Comparison of ENCODE assay signal across 17 cellular contexts in the genomic region with DNA sequence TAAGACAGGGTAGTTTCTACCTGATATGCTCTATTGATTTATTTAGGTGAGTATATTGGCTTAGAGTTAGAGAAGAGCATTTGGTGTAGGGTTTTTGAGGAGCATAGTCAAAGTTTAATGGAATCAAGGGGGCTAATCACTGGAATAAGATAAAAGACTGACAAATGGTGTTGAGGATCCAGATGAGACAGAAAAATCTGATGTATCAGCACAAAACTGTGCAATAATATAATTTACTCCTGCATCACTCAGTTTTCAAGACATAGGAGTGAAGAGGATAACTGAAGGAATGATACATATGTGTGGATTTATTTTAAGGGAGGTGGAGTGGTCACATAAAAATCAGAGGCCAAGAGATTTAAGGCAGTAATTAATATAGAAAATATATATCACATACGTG.
DNase-seq lines count a peak whose midpoint lies in the region; ATAC-seq and TF ChIP-seq lines count a peak whose summit lies in the region.
"Had no signal": no experiment of that assay in that cellular context is flagged by ENCODE, and none has a peak within 500 bp of the region (broad histone marks: within the 10 kb centered on the region; RNA-seq: fewer than 3 reads in every experiment).

No MANE protein-coding gene starts in this region.

- POLR2A ChIA-PET in A673 (lab: Charles Lee; ENCODE audit: low non-redundant PET): no interaction called here
- POLR2A ChIA-PET in Panc1 (lab: Charles Lee): no interaction called here

- in situ Hi-C loops in Panc1 (cut with HindIII; ENCODE audit: low pct_unique_long_range_greater_than_20kb, low sequenced_read_pairs): no loop called here

- ATAC-seq in Panc1 (no peak), GM18909 (IDR thresholded peaks at IDR 0.05; ENCODE audit: poor library complexity, unreplicated experiment) (no peak), GM19455 (IDR thresholded peaks at IDR 0.05; ENCODE audit: unreplicated experiment) (no peak)
- ATAC-seq: GM23338, HCT116 had no signal

- H3K27me3 Mint-ChIP-seq in dendritic cell treated with granulocyte-macrophage colony-stimulating factor and Interleukin-4, amounts not matched to agents 40 ng/mL and 50 ng/mL, for 4 days: no peaks in the 10 kb centered on the region

- H3K27me3 ChIP-seq in A673 (replicated peaks; ENCODE audit: insufficient read depth, low read depth, low read length, poor library complexity) (no peaks in the 10 kb centered on the region), Panc1 (ENCODE audit: control insufficient read depth, insufficient read depth, low read length) (no peaks in the 10 kb centered on the region)

- no peaks in the 10 kb centered on the region for H3K36me3 Mint-ChIP-seq in dendritic cell treated with granulocyte-macrophage colony-stimulating factor and Interleukin-4, amounts not matched to agents 40 ng/mL and 50 ng/mL, for 4 days (ENCODE audit: low read depth)
- H3K36me3 Mint-ChIP-seq: CD4-positive, alpha-beta memory T cell had no signal

- peak overlapping the region; percentile 68 for H3K27ac Mint-ChIP-seq in dendritic cell treated with granulocyte-macrophage colony-stimulating factor and Interleukin-4, amounts not matched to agents 40 ng/mL and 50 ng/mL, for 4 days
- H3K27ac Mint-ChIP-seq: CD4-positive, alpha-beta memory T cell; GM23338; H9 had no signal

- intact Hi-C loops in A673 (cut with micrococcal nuclease; ENCODE audit: unreplicated experiment): no loop called here
- intact Hi-C loops in Panc1 (cut with micrococcal nuclease; ENCODE audit: unreplicated experiment): no loop called here
- intact Hi-C loops in dendritic cell treated with granulocyte-macrophage colony-stimulating factor and Interleukin-4, amounts not matched to agents 40 ng/mL and 50 ng/mL, for 4 days (cut with micrococcal nuclease): no loop called here

- H3K4me1 ChIP-seq in A673 (ENCODE audit: insufficient read depth, low read length, poor library complexity, severe bottlenecking): peaks cover 29% of the 10 kb centered on the region
- H3K4me1 ChIP-seq in Panc1 (ENCODE audit: control insufficient read depth, insufficient read depth, low read length): peaks cover 15% of the 10 kb centered on the region

- H3K27ac ChIP-seq in A673 (ENCODE audit: low read depth, low read length, poor library complexity, severe bottlenecking) (peak overlapping the region; percentile 61), Panc1 (ENCODE audit: low read length) (peak overlapping the region; percentile 1; the same call in 1 of the 2 replicates)

- no peaks in the 10 kb centered on the region for H3K36me3 ChIP-seq in A673 (ENCODE audit: insufficient read depth, low read length, poor library complexity, severe bottlenecking)
- no peaks in the 10 kb centered on the region for H3K36me3 ChIP-seq in Panc1 (ENCODE audit: control insufficient read depth, insufficient read depth, low read length)

- no peak overlapping the region for H3K4me3 ChIP-seq in A673 (ENCODE audit: low read depth, low read length, poor library complexity, severe bottlenecking)
- H3K4me3 ChIP-seq in Panc1 (ENCODE audit: low read depth in 2 of 2, low read length in 2 of 2): no peak overlapping the region
- H3K4me3 ChIP-seq: GM23338 had no signal

- BruUV-seq in A673 (replicated peaks; lab: Mats Ljungman, UMichigan): no TSS peak
- BruUV-seq in Panc1 (replicated peaks; lab: Mats Ljungman, UMichigan): no TSS peak

- H3K4me1 Mint-ChIP-seq in dendritic cell treated with granulocyte-macrophage colony-stimulating factor and Interleukin-4, amounts not matched to agents 40 ng/mL and 50 ng/mL, for 4 days (ENCODE audit: low read depth): peaks cover 31% of the 10 kb centered on the region
- H3K4me1 Mint-ChIP-seq: CD4-positive, alpha-beta memory T cell; GM23338 had no signal

- DNase-seq in A673 (ENCODE audit: low spot score): no peak
- DNase-seq in Panc1 (ENCODE audit: low read depth, low spot score): no peak
- no peak for DNase-seq in AG08395 (ENCODE audit: low spot score)
- DNase-seq: ACHN; C1 segment of cervical spinal cord; Calu3; CD4-positive, alpha-beta memory T cell; COR-L47; DMS53; DMS79 treated with DMSO at 0.1 percent for 48 hours; GF-D8; H9 had no signal

- H3K4me3 Mint-ChIP-seq in dendritic cell treated with granulocyte-macrophage colony-stimulating factor and Interleukin-4, amounts not matched to agents 40 ng/mL and 50 ng/mL, for 4 days: no peak overlapping the region
- H3K4me3 Mint-ChIP-seq: CD4-positive, alpha-beta memory T cell; GM23338; H9 had no signal

- TF ChIP-seq CTCF in A673 (conservative IDR thresholded peaks at IDR 0.05; ENCODE audit: low read depth, low read length) (no peak), Panc1 (IDR thresholded peaks at IDR 0.05) (no peak)

- H3K9me3 ChIP-seq in A673 (ENCODE audit: low read depth, low read length, poor library complexity, severe bottlenecking) (no peaks in the 10 kb centered on the region), Panc1 (ENCODE audit: control insufficient read depth, insufficient read depth, low read depth, low read length) (no peaks in the 10 kb centered on the region; the same call in 1 of the 2 replicates)

- CTCF ChIA-PET in A673 (lab: Charles Lee): no interaction called here
- CTCF ChIA-PET in Panc1 (lab: Charles Lee): no interaction called here

- H3K9me3 Mint-ChIP-seq in dendritic cell treated with granulocyte-macrophage colony-stimulating factor and Interleukin-4, amounts not matched to agents 40 ng/mL and 50 ng/mL, for 4 days: peaks cover 9% of the 10 kb centered on the region
- H3K9me3 Mint-ChIP-seq: GM23338 had no signal
